In genomic region chr3:128726691-128727031, GRCh38 we compare ENCODE assay signal across 8 cellular contexts. TPM values are rescaled to one million over a fixed set of nuclear protein-coding genes. Genes with fewer than 3 reads are reported as not detected.
DNase-seq lines count a peak whose midpoint lies in the region; ATAC-seq, FAIRE-seq and TF ChIP-seq lines count a peak whose summit lies in the region.

No MANE protein-coding gene starts in this region.

- H3K4me1 ChIP-seq in gastroesophageal sphincter = peaks cover 3 to 53% (median 20%) of the 10 kb centered on the region in 3 donors
- H3K4me1 ChIP-seq in neuronal stem cell (ENCODE audit: control insufficient read depth in 2 of 2, insufficient read depth in 1 of 2, low read depth in 1 of 2, low read length in 2 of 2) = peaks cover 4 to 6% of the 10 kb centered on the region in 2 donors
- H3K4me1 ChIP-seq in suprapubic skin = peaks cover 52% of the 10 kb centered on the region

- peak overlapping the region; percentile 95 to 99 (median 96) for H3K27ac ChIP-seq in gastroesophageal sphincter
- H3K27ac ChIP-seq in neuronal stem cell (replicated peaks; ENCODE audit: low read length) = peak overlapping the region; percentile 47
- peak overlapping the region; percentile 99 for H3K27ac ChIP-seq in suprapubic skin

- no peak overlapping the region for H4K91ac ChIP-seq in neuronal stem cell (ENCODE audit: low read depth, low read length, poor library complexity)

- no peak overlapping the region for H3K4ac ChIP-seq in neuronal stem cell (ENCODE audit: low read length)

- ATAC-seq in HG02642 (IDR thresholded peaks at IDR 0.05; ENCODE audit: poor library complexity, unreplicated experiment) = peak; percentile 11
- ATAC-seq in gastroesophageal sphincter = peak; percentile 23
- no peak for ATAC-seq in HG03175 (IDR thresholded peaks at IDR 0.05; ENCODE audit: unreplicated experiment)

- no peak overlapping the region for H2BK120ac ChIP-seq in neuronal stem cell (ENCODE audit: low read depth, low read length)

- peak overlapping the region; percentile 72 for H2BK5ac ChIP-seq in neuronal stem cell (ENCODE audit: low read length)

- H3K27me3 ChIP-seq in gastroesophageal sphincter (no peaks in the 10 kb centered on the region), neuronal stem cell (ENCODE audit: control insufficient read depth in 3 of 3, insufficient read depth in 3 of 3, low read depth in 1 of 3, low read length in 3 of 3) (no peaks in the 10 kb centered on the region), suprapubic skin (no peaks in the 10 kb centered on the region)

- no peak overlapping the region for H2BK12ac ChIP-seq in neuronal stem cell (ENCODE audit: low read length)

- WGBS in gastroesophageal sphincter (ENCODE audit: low coverage in 1 of 2), 2 donors = 0% methylated on average over 2 to 4 of the region's 24 CpGs
- no CpG with 5 or more reads among the region's 24 CpGs for WGBS in neuronal stem cell (ENCODE audit: extremely low coverage in 2 of 2, insufficient read length in 2 of 2, insufficient replicate concordance in 1 of 2), 2 donors
- 0% methylated on average over 21 of the region's 24 CpGs for WGBS in suprapubic skin

- no peak for TF ChIP-seq EP300 in gastroesophageal sphincter (IDR thresholded peaks at IDR 0.05)
- TF ChIP-seq EP300 in suprapubic skin (IDR thresholded peaks at IDR 0.05) = no peak

- CTCF ChIA-PET in activated naive CD4-positive, alpha-beta T cell treated with anti-CD3 and anti-CD28 coated beads, Interleukin-2, amount 10 ng/mL, durations not matched to agents 7 days and 5 days (lab: Charles Lee) = interaction anchor here (0.5 to 2.8 kb wide), 2 partner anchors 14 to 68 kb away, joined by 3 to 9 read pairs; no protein-coding TSS in a partner anchor

- peak overlapping the region; percentile 59 for H3K14ac ChIP-seq in neuronal stem cell (ENCODE audit: low read length)

- peaks cover 60% of the 10 kb centered on the region for H3K4me1 Mint-ChIP-seq in activated naive CD4-positive, alpha-beta T cell treated with anti-CD3 and anti-CD28 coated beads, Interleukin-2, amount 10 ng/mL, durations not matched to agents 7 days and 5 days

- H3K36me3 ChIP-seq in gastroesophageal sphincter (no peaks in the 10 kb centered on the region), neuronal stem cell (replicated peaks in 1 of 2; ENCODE audit: control insufficient read depth in 2 of 2, insufficient read depth in 2 of 2, low read length in 2 of 2) (peaks cover 0 to 23% of the 10 kb centered on the region in 2 donors), suprapubic skin (no peaks in the 10 kb centered on the region)

- H3K9ac ChIP-seq in neuronal stem cell (ENCODE audit: low read depth, low read length, poor library complexity) = peak overlapping the region; percentile 95

- peak overlapping the region; percentile 88 for H2AK5ac ChIP-seq in neuronal stem cell (ENCODE audit: low read depth, low read length)

- no peak overlapping the region for H4K8ac ChIP-seq in neuronal stem cell (ENCODE audit: low read depth, low read length)

- DNase-seq in COR-L47 (lab: John Stamatoyannopoulos, UW) (peak; percentile 19), RCC 7860 (ENCODE audit: low spot score) (peak; percentile 59), neuronal stem cell (ENCODE audit: low spot score) (peak; percentile 9), suprapubic skin (ENCODE audit: low spot score in 2 of 2) (peak; percentile 83 to 88)
- DNase-seq in activated naive CD4-positive, alpha-beta T cell treated with anti-CD3 and anti-CD28 coated beads, Interleukin-2, amount 10 ng/mL, durations not matched to agents 7 days and 5 days = peak; percentile 64

- peaks cover 18% of the 10 kb centered on the region for H3K36me3 Mint-ChIP-seq in activated naive CD4-positive, alpha-beta T cell treated with anti-CD3 and anti-CD28 coated beads, Interleukin-2, amount 10 ng/mL, durations not matched to agents 7 days and 5 days

- peak overlapping the region; percentile 88 for H2AFZ ChIP-seq in neuronal stem cell (ENCODE audit: low read length)

- H3K79me1 ChIP-seq in neuronal stem cell (ENCODE audit: low read depth, low read length) = peaks cover 8% of the 10 kb centered on the region

- TF ChIP-seq POLR2A in gastroesophageal sphincter (IDR thresholded peaks at IDR 0.05) (no peak), suprapubic skin (IDR thresholded peaks at IDR 0.05) (no peak)

- peak overlapping the region; percentile 74 for H3K18ac ChIP-seq in neuronal stem cell (ENCODE audit: low read length)

- no peak for FAIRE-seq in RCC 7860 (lab: Jason Lieb, UNC)

- H2BK15ac ChIP-seq in neuronal stem cell (ENCODE audit: low read length) = no peak overlapping the region

- H3K4me3 Mint-ChIP-seq in activated naive CD4-positive, alpha-beta T cell treated with anti-CD3 and anti-CD28 coated beads, Interleukin-2, amount 10 ng/mL, durations not matched to agents 7 days and 5 days = peak overlapping the region; percentile 84

- H3K9me3 ChIP-seq in gastroesophageal sphincter (no peaks in the 10 kb centered on the region), neuronal stem cell (replicated peaks in 1 of 2; ENCODE audit: control insufficient read depth in 2 of 2, insufficient read depth in 1 of 2, low read depth in 1 of 2, low read length in 2 of 2) (no peaks in the 10 kb centered on the region), suprapubic skin (no peaks in the 10 kb centered on the region)

- H3K23ac ChIP-seq in neuronal stem cell (ENCODE audit: low read depth, low read length, poor library complexity) = peak overlapping the region; percentile 87

- peaks cover 5% of the 10 kb centered on the region for H3K9me3 Mint-ChIP-seq in activated naive CD4-positive, alpha-beta T cell treated with anti-CD3 and anti-CD28 coated beads, Interleukin-2, amount 10 ng/mL, durations not matched to agents 7 days and 5 days

- H3K4me2 ChIP-seq in neuronal stem cell (ENCODE audit: insufficient read depth, low read length, poor library complexity, severe bottlenecking) = peak overlapping the region; percentile 93

- peak overlapping the region; percentile 91 to 94 for H3K4me3 ChIP-seq in gastroesophageal sphincter
- peak overlapping the region; percentile 81 to 100 for H3K4me3 ChIP-seq in neuronal stem cell (ENCODE audit: low read length in 2 of 2)
- H3K4me3 ChIP-seq in suprapubic skin = peak overlapping the region; percentile 99

- peaks cover 12% of the 10 kb centered on the region for H3K27me3 Mint-ChIP-seq in activated naive CD4-positive, alpha-beta T cell treated with anti-CD3 and anti-CD28 coated beads, Interleukin-2, amount 10 ng/mL, durations not matched to agents 7 days and 5 days

- H3K27ac Mint-ChIP-seq in activated naive CD4-positive, alpha-beta T cell treated with anti-CD3 and anti-CD28 coated beads, Interleukin-2, amount 10 ng/mL, durations not matched to agents 7 days and 5 days = peak overlapping the region; percentile 91

- TF ChIP-seq CTCF in gastroesophageal sphincter (IDR thresholded peaks at IDR 0.05) (no peak), suprapubic skin (IDR thresholded peaks at IDR 0.05) (no peak)

RNA-seq across cellular contexts. Expression of gene RAB7A, which starts 0.7 kb away (rescaled TPM):
- total RNA-seq in gastroesophageal sphincter (100 to 1,000 TPM in 1 of 4 donors, 10 to 100 TPM in 3; 77.9 to 109 (median 87.2) TPM), suprapubic skin (100 to 1,000 TPM; 120 to 154 (median 133) TPM)
- 139 TPM for polyA plus RNA-seq in neuronal stem cell (2013, experiment 1 of 2)
- 133 TPM for polyA plus RNA-seq in neuronal stem cell (2013, experiment 2 of 2)

Comparison
In these comparisons a context has a peak if more than half of its experiments do, and no peak if none do; other contexts are left out.
1. DNase-seq: peak in every context shown above with its lines; median percentile 86 in suprapubic skin; 64 in activated naive CD4-positive, alpha-beta T cell treated with anti-CD3 and anti-CD28 coated beads, Interleukin-2, amount 10 ng/mL, durations not matched to agents 7 days and 5 days; 59 in RCC 7860; 19 in COR-L47; 9 in neuronal stem cell.
2. H3K27ac ChIP-seq: peak in every context shown above with its lines; median percentile 99 in suprapubic skin; 96 in gastroesophageal sphincter; 47 in neuronal stem cell.